In the genomic region with DNA sequence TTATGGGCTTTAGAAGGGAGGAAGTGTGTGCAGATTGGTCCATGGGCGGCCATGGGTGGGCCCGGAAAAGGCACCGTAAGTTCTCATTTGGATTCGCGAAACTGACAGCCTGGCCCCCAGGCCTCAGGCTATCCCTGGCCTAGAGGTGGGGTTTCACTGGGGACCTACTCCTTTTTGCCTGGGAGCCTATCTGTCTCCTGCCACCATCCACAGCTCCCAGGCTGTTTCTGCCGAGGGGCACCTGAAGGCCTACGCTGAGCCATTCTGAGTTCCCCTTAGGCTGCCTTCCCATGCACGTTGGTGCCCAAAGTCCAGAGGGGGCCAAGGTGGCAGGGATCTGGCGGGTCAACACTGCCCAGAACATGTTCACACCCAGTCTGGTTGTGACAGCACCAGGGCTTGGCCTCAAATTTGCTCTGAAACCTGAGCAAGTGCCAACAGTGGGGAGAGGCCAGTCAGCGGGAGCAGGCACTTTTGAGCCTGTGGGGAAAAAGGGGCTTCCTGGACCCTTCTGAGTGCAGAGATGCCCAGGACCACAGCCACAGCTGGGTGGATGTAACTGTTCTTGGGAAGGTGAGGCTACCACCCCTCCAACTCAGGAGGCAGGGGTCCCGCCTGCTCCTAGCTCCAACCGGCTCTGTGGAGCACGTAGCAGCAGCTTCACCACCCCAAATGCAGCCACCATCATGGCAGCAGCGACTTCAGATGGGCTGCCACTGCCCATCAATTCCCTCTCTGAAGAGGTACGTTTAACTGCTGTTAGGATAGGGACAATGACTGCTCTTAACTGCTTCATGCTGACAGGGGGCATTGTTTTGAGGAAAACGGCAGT, we compare ENCODE assay signal across 35 cellular contexts.
"Had no signal": no experiment of that assay in that cellular context is flagged by ENCODE, and none has a peak within 500 bp of the region (broad histone marks: within the 10 kb centered on the region; RNA-seq: fewer than 3 reads in every experiment).

No MANE protein-coding gene starts in this region.

- H3K4me1 ChIP-seq: SJCRH30 had no signal

- FAIRE-seq: RCC 7860 had no signal

- H3K4me1 Mint-ChIP-seq: activated B cell treated with CpG ODN at 0.5 μM for 24 hours; activated naive CD8-positive, alpha-beta T cell treated with anti-CD3 and anti-CD28 coated beads, Interleukin-2, amount 50 U/mL, for 24 hours; activated T-helper 17 cell treated with anti-CD3 and anti-CD28 coated beads, Interleukin-2, amount 50 U/mL, for 72 hours had no signal

- H3K4me3 Mint-ChIP-seq: activated B cell treated with CpG ODN at 0.5 μM for 24 hours; activated CD4-positive, alpha-beta memory T cell treated with anti-CD3 and anti-CD28 coated beads for 36 hours; activated naive CD8-positive, alpha-beta T cell; activated naive CD8-positive, alpha-beta T cell treated with anti-CD3 and anti-CD28 coated beads, Interleukin-2, amount 50 U/mL, for 24 hours; activated T-cell treated with anti-CD3 and anti-CD28 coated beads, Interleukin-2, amount 50 U/mL, for 72 hours; activated T-helper 17 cell treated with anti-CD3 and anti-CD28 coated beads, Interleukin-2, amount 50 U/mL, for 72 hours had no signal

- H3K27me3 Mint-ChIP-seq: activated B cell treated with CpG ODN at 0.5 μM for 24 hours; activated CD4-positive, alpha-beta memory T cell treated with anti-CD3 and anti-CD28 coated beads for 36 hours; activated naive CD8-positive, alpha-beta T cell; activated naive CD8-positive, alpha-beta T cell treated with anti-CD3 and anti-CD28 coated beads, Interleukin-2, amount 50 U/mL, for 24 hours; activated T-helper 17 cell treated with anti-CD3 and anti-CD28 coated beads, Interleukin-2, amount 50 U/mL, for 72 hours had no signal

- H3K27ac Mint-ChIP-seq: activated B cell treated with CpG ODN at 0.5 μM for 24 hours; activated CD4-positive, alpha-beta memory T cell treated with anti-CD3 and anti-CD28 coated beads for 36 hours; activated naive CD8-positive, alpha-beta T cell; activated naive CD8-positive, alpha-beta T cell treated with anti-CD3 and anti-CD28 coated beads, Interleukin-2, amount 50 U/mL, for 24 hours; activated T-cell treated with anti-CD3 and anti-CD28 coated beads, Interleukin-2, amount 50 U/mL, for 72 hours; activated T-helper 17 cell treated with anti-CD3 and anti-CD28 coated beads, Interleukin-2, amount 50 U/mL, for 72 hours had no signal

- H3K27me3 ChIP-seq: brain microvascular endothelial cell, MG63, SJCRH30 had no signal

- H3K9me3 Mint-ChIP-seq: activated T-helper 17 cell treated with anti-CD3 and anti-CD28 coated beads, Interleukin-2, amount 50 U/mL, for 72 hours had no signal

- H2AFZ ChIP-seq: PC-9 had no signal

- ATAC-seq: activated naive CD8-positive, alpha-beta T cell treated with anti-CD3 and anti-CD28 coated beads, Interleukin-2, amount 50 U/mL, for 24 hours; activated T-cell treated with anti-CD3 and anti-CD28 coated beads, Interleukin-2, amount 50 U/mL, for 72 hours; activated T-helper 17 cell treated with anti-CD3 and anti-CD28 coated beads, Interleukin-2, amount 50 U/mL, for 72 hours had no signal

- DNase-seq: activated B cell treated with CpG ODN at 0.5 μM for 24 hours; activated CD4-positive, alpha-beta memory T cell treated with anti-CD3 and anti-CD28 coated beads for 36 hours; activated CD4-positive, alpha-beta T cell treated with anti-CD3 and anti-CD28 coated beads for 4 hours; activated CD4-positive, alpha-beta T cell treated with anti-CD3 and anti-CD28 coated beads, Interleukin-2, amount 50 U/mL, for 1 hour; activated CD4-positive, CD25-positive, alpha-beta regulatory T cell treated with anti-CD3 and anti-CD28 coated beads, Interleukin-2, amount 50 U/mL, for 72 hours; activated CD8-positive, alpha-beta memory T cell treated with anti-CD3 and anti-CD28 coated beads, Interleukin-2, amount 50 U/mL, for 4 hours; activated gamma-delta T cell; activated naive CD4-positive, alpha-beta T cell treated with Interleukin-2 at 50 U/mL for 16 hours; activated naive CD8-positive, alpha-beta T cell treated with anti-CD3 and anti-CD28 coated beads, Interleukin-2, amount 50 U/mL, for 24 hours; activated T-cell treated with anti-CD3 and anti-CD28 coated beads, Interleukin-2, amount 50 U/mL, for 72 hours; anterior cingulate cortex; brain microvascular endothelial cell; central memory CD4-positive, alpha-beta T cell; Kasumi-1; KG1; MG63; NCI-H1048; NCI-H1105 treated with DMSO at 0.1 percent for 48 hours; NCI-H1436; NCI-H1694 treated with DMSO at 0.1 percent for 48 hours; NCI-H2029; NCI-H2171; NCI-H510A; NCI-H526; NCI-H748 treated with DMSO at 0.1 percent for 48 hours; NK-92 treated with Interleukin-12 subunit alpha and Interleukin-12 subunit beta, amount 100 ng/mL, for 24 hours; PC-9; SHP77; SJCRH30; T1000 had no signal

- H3K4me2 ChIP-seq: PC-9 had no signal

- H3K27ac ChIP-seq: brain microvascular endothelial cell, PC-9, RWPE1, SJCRH30, SK-N-MC had no signal

- H3K36me3 Mint-ChIP-seq: activated CD4-positive, alpha-beta memory T cell treated with anti-CD3 and anti-CD28 coated beads for 36 hours; activated naive CD8-positive, alpha-beta T cell had no signal

- H3K36me3 ChIP-seq: brain microvascular endothelial cell, MG63, SJCRH30 had no signal

- H3K4me3 ChIP-seq: MG63, PC-9, SJCRH30, SK-N-MC had no signal
